5 cellular contexts compared by ENCODE assay signal in the genomic region with DNA sequence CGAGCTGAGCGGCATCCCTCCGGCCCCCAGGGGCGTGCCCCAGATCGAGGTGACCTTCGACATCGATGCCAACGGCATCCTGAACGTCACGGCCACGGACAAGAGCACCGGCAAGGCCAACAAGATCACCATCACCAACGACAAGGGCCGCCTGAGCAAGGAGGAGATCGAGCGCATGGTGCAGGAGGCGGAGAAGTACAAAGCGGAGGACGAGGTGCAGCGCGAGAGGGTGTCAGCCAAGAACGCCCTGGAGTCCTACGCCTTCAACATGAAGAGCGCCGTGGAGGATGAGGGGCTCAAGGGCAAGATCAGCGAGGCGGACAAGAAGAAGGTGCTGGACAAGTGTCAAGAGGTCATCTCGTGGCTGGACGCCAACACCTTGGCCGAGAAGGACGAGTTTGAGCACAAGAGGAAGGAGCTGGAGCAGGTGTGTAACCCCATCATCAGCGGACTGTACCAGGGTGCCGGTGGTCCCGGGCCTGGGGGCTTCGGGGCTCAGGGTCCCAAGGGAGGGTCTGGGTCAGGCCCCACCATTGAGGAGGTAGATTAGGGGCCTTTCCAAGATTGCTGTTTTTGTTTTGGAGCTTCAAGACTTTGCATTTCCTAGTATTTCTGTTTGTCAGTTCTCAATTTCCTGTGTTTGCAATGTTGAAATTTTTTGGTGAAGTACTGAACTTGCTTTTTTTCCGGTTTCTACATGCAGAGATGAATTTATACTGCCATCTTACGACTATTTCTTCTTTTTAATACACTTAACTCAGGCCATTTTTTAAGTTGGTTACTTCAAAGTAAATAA. TPM values are rescaled to one million over a fixed set of nuclear protein-coding genes. Genes with fewer than 3 reads are reported as not detected.
DNase-seq lines count a peak whose midpoint lies in the region; TF ChIP-seq lines count a peak whose summit lies in the region.
"Not testable (repeated sequence)": the region's sequence is repeated elsewhere in the genome, so short reads cannot be mapped to it uniquely, and the experiment has no call there.

No MANE protein-coding gene starts in this region.

- H3K4me1 ChIP-seq in trophoblast cell (ENCODE audit: control insufficient read depth in 1 of 2, insufficient read depth in 2 of 2, low read length in 2 of 2) = peaks cover 8 to 10% of the 10 kb centered on the region in 2 experiments

- H3K79me2 ChIP-seq in trophoblast cell (ENCODE audit: control insufficient read depth, insufficient read depth, low read length, poor library complexity) = not testable (repeated sequence)

- H3K14ac ChIP-seq in trophoblast cell (ENCODE audit: low read length) = not testable (repeated sequence)

- H3K27ac Mint-ChIP-seq in HFFc6 = peak overlapping the region; percentile 37

- H3K4ac ChIP-seq in trophoblast cell (ENCODE audit: low read depth, low read length) = not testable (repeated sequence)

- H3K9ac ChIP-seq in trophoblast cell (ENCODE audit: low read length) = not testable (repeated sequence)

- not testable (repeated sequence) for H3K9me3 ChIP-seq in iPS-18c (ENCODE audit: control insufficient read depth, insufficient read depth, low read length); trophoblast cell (ENCODE audit: insufficient read depth, low read depth, low read length)

- H4K91ac ChIP-seq in trophoblast cell (ENCODE audit: low read depth, low read length) = not testable (repeated sequence)

- not testable (repeated sequence) for TF ChIP-seq CTCF in HFFc6 (IDR thresholded peaks at IDR 0.05); WI38 (IDR thresholded peaks at IDR 0.05; ENCODE audit: low read depth, low read length)

- WGBS in trophoblast cell (ENCODE audit: extremely low coverage, insufficient coverage, insufficient read length) = no CpG with 5 or more reads among the region's 37 CpGs

- H3K9me3 Mint-ChIP-seq in HFFc6 = peaks cover 11% of the 10 kb centered on the region

- H3K27me3 ChIP-seq in trophoblast cell (ENCODE audit: insufficient read depth, low read length) = not testable (repeated sequence)

- H3K27me3 Mint-ChIP-seq in HFFc6 (ENCODE audit: insufficient read depth) = peaks cover 11% of the 10 kb centered on the region

- peaks cover 18% of the 10 kb centered on the region for H3K36me3 Mint-ChIP-seq in HFFc6 (ENCODE audit: low read depth)

- not testable (repeated sequence) for H4K12ac ChIP-seq in trophoblast cell (ENCODE audit: low read depth, low read length)

- not testable (repeated sequence) for H4K8ac ChIP-seq in trophoblast cell (ENCODE audit: low read depth, low read length)

- H2AFZ ChIP-seq in trophoblast cell (ENCODE audit: insufficient read depth, low read length, poor library complexity) = not testable (repeated sequence)

- not testable (repeated sequence) for H3K23ac ChIP-seq in trophoblast cell (ENCODE audit: low read length)

- not testable (repeated sequence) for H2AK5ac ChIP-seq in trophoblast cell (ENCODE audit: low read length)

- H3K4me1 Mint-ChIP-seq in HFFc6 (ENCODE audit: low read depth) = peaks cover 58% of the 10 kb centered on the region

- H3K4me2 ChIP-seq in trophoblast cell (ENCODE audit: low read length) = peak overlapping the region; percentile 36

- DNase-seq in HFFc6, trophoblast cell: not testable (repeated sequence)
- DNase-seq in central memory CD4-positive, alpha-beta T cell = peak; percentile 68

- not testable (repeated sequence) for H3K27ac ChIP-seq in trophoblast cell (ENCODE audit: low read depth, low read length)

- H3K79me1 ChIP-seq in trophoblast cell (ENCODE audit: low read length) = peaks cover 19% of the 10 kb centered on the region

- not testable (repeated sequence) for H2BK120ac ChIP-seq in trophoblast cell (ENCODE audit: insufficient read depth, low read length, poor library complexity)

- H3K4me3 ChIP-seq in WI38 (ENCODE audit: low read depth, low read length) (peak overlapping the region; percentile 69), iPS-18c (ENCODE audit: insufficient read depth, low read depth, low read length) (peak overlapping the region; percentile 36)
- H3K4me3 ChIP-seq in trophoblast cell (ENCODE audit: low read depth, low read length) = not testable (repeated sequence)

- H2BK12ac ChIP-seq in trophoblast cell (ENCODE audit: low read length) = not testable (repeated sequence)

- not testable (repeated sequence) for H3K18ac ChIP-seq in trophoblast cell (ENCODE audit: low read length)

- not testable (repeated sequence) for H2BK5ac ChIP-seq in trophoblast cell (ENCODE audit: low read depth, low read length, poor library complexity)

- H3K4me3 Mint-ChIP-seq in HFFc6 = peak overlapping the region; percentile 86

- not testable (repeated sequence) for H3K36me3 ChIP-seq in trophoblast cell (ENCODE audit: control insufficient read depth in 1 of 2, insufficient read depth in 2 of 2, low read length in 2 of 2)

RNA-seq across cellular contexts. Expression of a gene that starts 2.0 kb away (rescaled TPM):
- 100 to 1,000 TPM in 1 of 6 experiments, 10 to 100 TPM in 5; 78.5 to 102 (median 84.7) TPM for total RNA-seq in HFFc6 (2021; fragmentation: NEBNext Ultra II Directional; extraction: Animal tissue kit (Norgen Biotek cat#: 25700))
- polyA plus RNA-seq in trophoblast cell (2013) = 93.2 and 100 TPM in 2 replicates

RNA-seq across cellular contexts. Expression of a gene that starts 2.2 kb away (rescaled TPM):
- 1 to 10 TPM; 1.2 to 1.9 (median 1.6) TPM for total RNA-seq in HFFc6 (2021; fragmentation: NEBNext Ultra II Directional; extraction: Animal tissue kit (Norgen Biotek cat#: 25700))
- polyA plus RNA-seq in trophoblast cell (2013) = 0.87 and 0.94 TPM in 2 replicates

RNA-seq across cellular contexts. Expression of a gene that starts 10.2 kb away (rescaled TPM):
- 100 to 1,000 TPM in 2 of 6 experiments, 10 to 100 TPM in 4; 95.5 to 116 (median 98.9) TPM for total RNA-seq in HFFc6 (2021; fragmentation: NEBNext Ultra II Directional; extraction: Animal tissue kit (Norgen Biotek cat#: 25700))
- polyA plus RNA-seq in trophoblast cell (2013) = 125 and 135 TPM in 2 replicates

RNA-seq across cellular contexts. Expression of a gene that starts 10.6 kb away (rescaled TPM):
- total RNA-seq in HFFc6 (2021; fragmentation: NEBNext Ultra II Directional; extraction: Animal tissue kit (Norgen Biotek cat#: 25700)) = 10 to 100 TPM; 31.8 to 48.5 (median 43.4) TPM
- 109 and 111 TPM in 2 replicates for polyA plus RNA-seq in trophoblast cell (2013)

RNA-seq across cellular contexts. Expression of a gene that starts 21.8 kb away (rescaled TPM):
- 100 to 1,000 TPM; 117 to 144 (median 127) TPM for total RNA-seq in HFFc6 (2021; fragmentation: NEBNext Ultra II Directional; extraction: Animal tissue kit (Norgen Biotek cat#: 25700))
- 39.7 and 43.2 TPM in 2 replicates for polyA plus RNA-seq in trophoblast cell (2013)
